Comparison of ENCODE assay signal across 18 cellular contexts in genomic region chr3:178353292-178353814, GRCh38.
A peak's percentile ranks its signal among the peaks of the same experiment; 100 is the strongest.
DNase-seq lines count a peak whose midpoint lies in the region; ATAC-seq and TF ChIP-seq lines count a peak whose summit lies in the region.
"Had no signal": no experiment of that assay in that cellular context is flagged by ENCODE, and none has a peak within 500 bp of the region (broad histone marks: within the 10 kb centered on the region; RNA-seq: fewer than 3 reads in every experiment).

No MANE protein-coding gene starts in this region.

- intact Hi-C loops in psoas muscle (cut with DNase I) (no loop called here), mucosa of descending colon (cut with DNase I, micrococcal nuclease) (no loop called here)
- intact Hi-C loops in activated T-helper 1 cell treated with anti-CD3 and anti-CD28 coated beads, Interleukin-12 subunit alpha, Interleukin-12 subunit beta, Interleukin-2, Interleukin-4 antibody, amounts not matched to agents 30 ng/mL and 10 ng/mL and 1 ng/mL, durations not matched to agents 14 hours and 24 hours and 36 hours (cut with micrococcal nuclease) = no loop called here

- TF ChIP-seq CTCF in astrocyte of the cerebellum (IDR thresholded peaks at IDR 0.05; ENCODE audit: low read depth, low read length, missing control alignments) (no peak), mesothelial cell of epicardium (IDR thresholded peaks at IDR 0.05; ENCODE audit: unreplicated experiment) (no peak), psoas muscle (IDR thresholded peaks at IDR 0.05) (no peak), mucosa of descending colon (IDR thresholded peaks at IDR 0.05) (no peak)

- H3K9me3 ChIP-seq in psoas muscle = no peaks in the 10 kb centered on the region
- peaks cover 6% of the 10 kb centered on the region for H3K9me3 ChIP-seq in mucosa of descending colon
- H3K9me3 ChIP-seq: ovary, stomach had no signal

- in situ Hi-C loops in astrocyte of the cerebellum (cut with HindIII; ENCODE audit: low sequenced_read_pairs) = no loop called here

- no peak overlapping the region for H3K4me3 ChIP-seq in astrocyte of the cerebellum (ENCODE audit: low read depth, low read length)
- H3K4me3 ChIP-seq in psoas muscle = no peak overlapping the region
- no peak overlapping the region for H3K4me3 ChIP-seq in mucosa of descending colon
- H3K4me3 ChIP-seq: ovary, stomach had no signal

- H3K36me3 ChIP-seq in psoas muscle (ENCODE audit: insufficient read depth in 1 of 2, low read depth in 1 of 2) = no peaks in the 10 kb centered on the region
- no peaks in the 10 kb centered on the region for H3K36me3 ChIP-seq in mucosa of descending colon (ENCODE audit: low read depth)
- H3K36me3 ChIP-seq: ovary, stomach had no signal

- H3K36me3 Mint-ChIP-seq in mesothelial cell of epicardium = peaks cover 15% of the 10 kb centered on the region
- H3K36me3 Mint-ChIP-seq in natural killer cell treated with Interleukin-12 subunit alpha and Interleukin-12 subunit beta and Interleukin-15 and Interleukin-18, amount 100 ng/mL, for 72 hours = no peaks in the 10 kb centered on the region
- no peaks in the 10 kb centered on the region for H3K36me3 Mint-ChIP-seq in activated T-helper 1 cell treated with anti-CD3 and anti-CD28 coated beads, Interleukin-12 subunit alpha, Interleukin-12 subunit beta, Interleukin-2, Interleukin-4 antibody, amounts not matched to agents 30 ng/mL and 10 ng/mL and 1 ng/mL, durations not matched to agents 14 hours and 24 hours and 36 hours (ENCODE audit: low read depth)
- H3K36me3 Mint-ChIP-seq: activated naive CD4-positive, alpha-beta T cell treated with anti-CD3 and anti-CD28 coated beads, Interleukin-2, amount 50 U/mL, for 24 hours had no signal

- DNase-seq in EH (ENCODE audit: low read depth) (peak; percentile 62), NCI-H1092 (lab: John Stamatoyannopoulos, UW) (peak; percentile 15), astrocyte of the cerebellum (ENCODE audit: low read depth) (peak; percentile 9), mesothelial cell of epicardium (ENCODE audit: low spot score in 2 of 2, unreplicated experiment in 2 of 2) (no peak), psoas muscle (no peak), mucosa of descending colon (no peak)
- no peak for DNase-seq in natural killer cell treated with Interleukin-12 subunit alpha and Interleukin-12 subunit beta and Interleukin-15 and Interleukin-18, amount 100 ng/mL, for 72 hours (ENCODE audit: low spot score)
- DNase-seq in activated T-helper 1 cell treated with anti-CD3 and anti-CD28 coated beads, Interleukin-12 subunit alpha, Interleukin-12 subunit beta, Interleukin-2, Interleukin-4 antibody, amounts not matched to agents 30 ng/mL and 10 ng/mL and 1 ng/mL, durations not matched to agents 14 hours and 24 hours and 36 hours (ENCODE audit: low spot score) = no peak
- DNase-seq: activated CD4-positive, alpha-beta T cell treated with anti-CD3 and anti-CD28 coated beads for 48 hours; activated T-cell treated with anti-CD3 and anti-CD28 coated beads for 4 hours; endodermal cell; NCI-H1694 treated with DMSO at 0.1 percent for 48 hours; ovary; stimulated activated CD4-positive, alpha-beta T cell treated with anti-CD3 and anti-CD28 coated beads, Interleukin-12 subunit alpha, Interleukin-12 subunit beta, amount 100 ng/mL, for 4 hours; stomach; T-helper 9 cell had no signal

- no peaks in the 10 kb centered on the region for H3K27me3 ChIP-seq in psoas muscle (ENCODE audit: insufficient read depth in 3 of 3, low read length in 2 of 3)
- H3K27me3 ChIP-seq: ovary, stomach had no signal

- no peak overlapping the region for H3K4me3 Mint-ChIP-seq in mesothelial cell of epicardium
- no peak overlapping the region for H3K4me3 Mint-ChIP-seq in natural killer cell treated with Interleukin-12 subunit alpha and Interleukin-12 subunit beta and Interleukin-15 and Interleukin-18, amount 100 ng/mL, for 72 hours
- H3K4me3 Mint-ChIP-seq in activated T-helper 1 cell treated with anti-CD3 and anti-CD28 coated beads, Interleukin-12 subunit alpha, Interleukin-12 subunit beta, Interleukin-2, Interleukin-4 antibody, amounts not matched to agents 30 ng/mL and 10 ng/mL and 1 ng/mL, durations not matched to agents 14 hours and 24 hours and 36 hours = no peak overlapping the region
- H3K4me3 Mint-ChIP-seq: activated naive CD4-positive, alpha-beta T cell treated with anti-CD3 and anti-CD28 coated beads, Interleukin-2, amount 50 U/mL, for 24 hours; endodermal cell had no signal

- peaks cover 15% of the 10 kb centered on the region for H3K4me1 ChIP-seq in psoas muscle
- no peaks in the 10 kb centered on the region for H3K4me1 ChIP-seq in mucosa of descending colon (ENCODE audit: low read depth)

- peaks cover 34% of the 10 kb centered on the region for H3K9me3 Mint-ChIP-seq in mesothelial cell of epicardium
- no peaks in the 10 kb centered on the region for H3K9me3 Mint-ChIP-seq in natural killer cell treated with Interleukin-12 subunit alpha and Interleukin-12 subunit beta and Interleukin-15 and Interleukin-18, amount 100 ng/mL, for 72 hours
- peaks cover 5% of the 10 kb centered on the region for H3K9me3 Mint-ChIP-seq in activated T-helper 1 cell treated with anti-CD3 and anti-CD28 coated beads, Interleukin-12 subunit alpha, Interleukin-12 subunit beta, Interleukin-2, Interleukin-4 antibody, amounts not matched to agents 30 ng/mL and 10 ng/mL and 1 ng/mL, durations not matched to agents 14 hours and 24 hours and 36 hours
- H3K9me3 Mint-ChIP-seq: activated naive CD4-positive, alpha-beta T cell treated with anti-CD3 and anti-CD28 coated beads, Interleukin-2, amount 50 U/mL, for 24 hours had no signal

- no peak overlapping the region for H3K27ac ChIP-seq in psoas muscle
- H3K27ac ChIP-seq: C4-2B, ovary, stomach had no signal

- peak overlapping the region; percentile 67 for H3K27ac Mint-ChIP-seq in mesothelial cell of epicardium
- no peak overlapping the region for H3K27ac Mint-ChIP-seq in natural killer cell treated with Interleukin-12 subunit alpha and Interleukin-12 subunit beta and Interleukin-15 and Interleukin-18, amount 100 ng/mL, for 72 hours
- H3K27ac Mint-ChIP-seq in activated T-helper 1 cell treated with anti-CD3 and anti-CD28 coated beads, Interleukin-12 subunit alpha, Interleukin-12 subunit beta, Interleukin-2, Interleukin-4 antibody, amounts not matched to agents 30 ng/mL and 10 ng/mL and 1 ng/mL, durations not matched to agents 14 hours and 24 hours and 36 hours = no peak overlapping the region
- H3K27ac Mint-ChIP-seq: activated naive CD4-positive, alpha-beta T cell treated with anti-CD3 and anti-CD28 coated beads, Interleukin-2, amount 50 U/mL, for 24 hours; endodermal cell had no signal

- peaks cover 36% of the 10 kb centered on the region for H3K4me1 Mint-ChIP-seq in mesothelial cell of epicardium
- H3K4me1 Mint-ChIP-seq in natural killer cell treated with Interleukin-12 subunit alpha and Interleukin-12 subunit beta and Interleukin-15 and Interleukin-18, amount 100 ng/mL, for 72 hours (ENCODE audit: low read depth in 2 of 2) = peaks cover 7% of the 10 kb centered on the region in 2 donors
- H3K4me1 Mint-ChIP-seq in activated T-helper 1 cell treated with anti-CD3 and anti-CD28 coated beads, Interleukin-12 subunit alpha, Interleukin-12 subunit beta, Interleukin-2, Interleukin-4 antibody, amounts not matched to agents 30 ng/mL and 10 ng/mL and 1 ng/mL, durations not matched to agents 14 hours and 24 hours and 36 hours (ENCODE audit: low read depth) = no peaks in the 10 kb centered on the region
- H3K4me1 Mint-ChIP-seq: activated naive CD4-positive, alpha-beta T cell treated with anti-CD3 and anti-CD28 coated beads, Interleukin-2, amount 50 U/mL, for 24 hours had no signal

- ATAC-seq in natural killer cell treated with Interleukin-12 subunit alpha and Interleukin-12 subunit beta and Interleukin-15 and Interleukin-18, amount 100 ng/mL, for 72 hours = no peak
- ATAC-seq in psoas muscle (no peak), mucosa of descending colon (no peak)

- H3K27me3 Mint-ChIP-seq in mesothelial cell of epicardium (ENCODE audit: low read depth) = no peaks in the 10 kb centered on the region
- peaks cover 0 to 21% of the 10 kb centered on the region in 2 donors for H3K27me3 Mint-ChIP-seq in natural killer cell treated with Interleukin-12 subunit alpha and Interleukin-12 subunit beta and Interleukin-15 and Interleukin-18, amount 100 ng/mL, for 72 hours
- H3K27me3 Mint-ChIP-seq in activated T-helper 1 cell treated with anti-CD3 and anti-CD28 coated beads, Interleukin-12 subunit alpha, Interleukin-12 subunit beta, Interleukin-2, Interleukin-4 antibody, amounts not matched to agents 30 ng/mL and 10 ng/mL and 1 ng/mL, durations not matched to agents 14 hours and 24 hours and 36 hours (ENCODE audit: insufficient read depth) = no peaks in the 10 kb centered on the region

Comparison
In these comparisons a context has a peak if more than half of its experiments do, and no peak if none do; other contexts are left out.
1. DNase-seq: peak in EH (single experiment), NCI-H1092 (single experiment) and astrocyte of the cerebellum (single experiment); none in mesothelial cell of epicardium (0 of 2), natural killer cell treated with Interleukin-12 subunit alpha and Interleukin-12 subunit beta and Interleukin-15 and Interleukin-18, amount 100 ng/mL, for 72 hours (single experiment), psoas muscle (0 of 2), activated T-helper 1 cell treated with anti-CD3 and anti-CD28 coated beads, Interleukin-12 subunit alpha, Interleukin-12 subunit beta, Interleukin-2, Interleukin-4 antibody, amounts not matched to agents 30 ng/mL and 10 ng/mL and 1 ng/mL, durations not matched to agents 14 hours and 24 hours and 36 hours (single experiment) and mucosa of descending colon (0 of 3).